19 cellular contexts compared by ENCODE assay signal in the genomic region with DNA sequence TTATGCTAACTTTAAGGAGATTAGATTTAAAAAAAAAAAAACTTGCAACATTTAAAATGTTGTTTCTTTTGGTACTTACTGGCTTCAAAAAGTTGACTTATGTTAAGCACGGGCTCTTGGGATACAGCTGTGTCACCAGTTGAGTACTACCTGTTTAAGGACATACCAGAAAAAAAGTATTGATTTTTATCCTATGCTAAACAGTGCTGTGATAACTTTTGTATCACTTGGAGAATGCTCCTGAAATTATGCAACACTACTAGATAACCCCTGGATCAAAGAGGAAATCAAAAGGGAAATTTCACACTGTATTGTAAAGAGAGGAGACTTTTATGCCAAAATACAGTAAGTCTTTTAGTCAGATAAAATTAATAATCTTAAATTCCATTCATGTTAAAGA.
DNase-seq lines count a peak whose midpoint lies in the region; ATAC-seq and TF ChIP-seq lines count a peak whose summit lies in the region.
"Had no signal": no experiment of that assay in that cellular context is flagged by ENCODE, and none has a peak within 500 bp of the region (broad histone marks: within the 10 kb centered on the region; RNA-seq: fewer than 3 reads in every experiment).

No MANE protein-coding gene starts in this region.

- H3K4me3 Mint-ChIP-seq in GM23338: no peak overlapping the region
- no peak overlapping the region for H3K4me3 Mint-ChIP-seq in endodermal cell
- H3K4me3 Mint-ChIP-seq: B cell; CD4-positive, alpha-beta T cell; CD8-positive, alpha-beta T cell had no signal

- H4K8ac ChIP-seq in mesendoderm (ENCODE audit: low read depth, low read length): no peak overlapping the region

- peaks cover 11% of the 10 kb centered on the region for H3K79me2 ChIP-seq in GM23338 (replicated peaks; ENCODE audit: insufficient read depth)
- peaks cover 3% of the 10 kb centered on the region for H3K79me2 ChIP-seq in mesendoderm (ENCODE audit: control insufficient read depth, insufficient read depth, low read length)

- H2BK15ac ChIP-seq in mesendoderm (replicated peaks; ENCODE audit: low read depth): no peak overlapping the region

- no peak overlapping the region for H3K23ac ChIP-seq in mesendoderm (ENCODE audit: low read length)

- WGBS in endodermal cell (ENCODE audit: insufficient coverage in 1 of 2, insufficient read length in 1 of 2), 2 experiments: 100% methylated on average over 1 of the region's 1 CpG
- WGBS in mesendoderm (ENCODE audit: extremely low coverage, insufficient coverage, low lambda C conversion rate): no CpG with 5 or more reads among the region's 1 CpG

- H2BK120ac ChIP-seq in mesendoderm (ENCODE audit: low read depth, low read length): no peak overlapping the region

- no peak for ATAC-seq in GM23338
- ATAC-seq: A549; CD8-positive, alpha-beta T cell had no signal

- H3K4me3 ChIP-seq in GM23338 (no peak overlapping the region), HUES6 (ENCODE audit: low read depth, low read length) (no peak overlapping the region), endodermal cell (ENCODE audit: low read length) (no peak overlapping the region), mesendoderm (ENCODE audit: low read length) (no peak overlapping the region), left ventricle myocardium inferior (no peak overlapping the region)
- H3K4me3 ChIP-seq: A549; BLaER1 treated with 17β-estradiol and CSF1 and Interleukin-3, amounts not matched to agents 10 nM and 100 nM had no signal

- H3K36me3 Mint-ChIP-seq in GM23338 (ENCODE audit: low read depth) (no peaks in the 10 kb centered on the region), endodermal cell (ENCODE audit: low read depth) (peaks cover 4% of the 10 kb centered on the region)

- no peak overlapping the region for H3K4ac ChIP-seq in mesendoderm (ENCODE audit: low read depth, low read length)

- TF ChIP-seq CTCF in GM23338 (conservative IDR thresholded peaks at IDR 0.05; ENCODE audit: low read depth in 2 of 2): no peak
- TF ChIP-seq CTCF in endodermal cell (conservative IDR thresholded peaks at IDR 0.05): no peak
- no peak for TF ChIP-seq CTCF in left ventricle myocardium inferior (IDR thresholded peaks at IDR 0.05; ENCODE audit: borderline replicate concordance)

- H3K9me3 Mint-ChIP-seq in GM23338 (no peaks in the 10 kb centered on the region), endodermal cell (no peaks in the 10 kb centered on the region)
- H3K9me3 Mint-ChIP-seq: CD4-positive, alpha-beta T cell; CD8-positive, alpha-beta T cell had no signal

- H2BK5ac ChIP-seq in mesendoderm (ENCODE audit: low read length): no peak overlapping the region

- no peak overlapping the region for H3K56ac ChIP-seq in mesendoderm (ENCODE audit: low read length)

- H3K9me3 ChIP-seq in HUES6 (ENCODE audit: control insufficient read depth, insufficient read depth, low read depth, low read length): no peaks in the 10 kb centered on the region
- no peaks in the 10 kb centered on the region for H3K9me3 ChIP-seq in endodermal cell (ENCODE audit: control insufficient read depth, low read length)
- H3K9me3 ChIP-seq in left ventricle myocardium inferior (replicated peaks): no peaks in the 10 kb centered on the region
- H3K9me3 ChIP-seq: A549, Caco-2 had no signal

- H3F3A ChIP-seq in GM23338 (replicated peaks; ENCODE audit: low read depth): no peaks in the 10 kb centered on the region

- H2AK5ac ChIP-seq in mesendoderm (ENCODE audit: low read length): no peak overlapping the region

- H4K5ac ChIP-seq in mesendoderm (ENCODE audit: low read length): no peak overlapping the region

- H3K27me3 Mint-ChIP-seq in GM23338 (ENCODE audit: insufficient read depth, low read depth, poor library complexity) (peaks cover 2% of the 10 kb centered on the region), endodermal cell (ENCODE audit: insufficient read depth) (no peaks in the 10 kb centered on the region)
- H3K27me3 Mint-ChIP-seq: B cell; CD4-positive, alpha-beta T cell had no signal

- H3K9ac ChIP-seq in HUES6 (ENCODE audit: low read length) (no peak overlapping the region), endodermal cell (ENCODE audit: extremely low read depth, low read length, poor library complexity, severe bottlenecking) (no peak overlapping the region), mesendoderm (ENCODE audit: low read length) (no peak overlapping the region)
- H3K9ac ChIP-seq: BLaER1 treated with 17β-estradiol and CSF1 and Interleukin-3, amounts not matched to agents 10 nM and 100 nM had no signal

- H3K4me1 ChIP-seq in GM23338 (ENCODE audit: insufficient read depth) (peaks cover 35% of the 10 kb centered on the region), HUES6 (ENCODE audit: control insufficient read depth, insufficient read depth, low read length) (peaks cover 29% of the 10 kb centered on the region), endodermal cell (ENCODE audit: control insufficient read depth, insufficient read depth, low read length) (peaks cover 11% of the 10 kb centered on the region), mesendoderm (ENCODE audit: control insufficient read depth, low read depth, low read length) (peaks cover 3% of the 10 kb centered on the region), left ventricle myocardium inferior (peaks cover 16% of the 10 kb centered on the region)
- H3K4me1 ChIP-seq: A549; BLaER1 treated with 17β-estradiol and CSF1 and Interleukin-3, amounts not matched to agents 10 nM and 100 nM had no signal

- H3K27ac ChIP-seq in GM23338 (ENCODE audit: low read depth): peak overlapping the region; percentile 75
- H3K27ac ChIP-seq in HUES6 (ENCODE audit: low read depth, low read length): peak overlapping the region; percentile 57; the same call in 1 of the 2 replicates
- H3K27ac ChIP-seq in endodermal cell (ENCODE audit: low read depth, low read length): no peak overlapping the region
- no peak overlapping the region for H3K27ac ChIP-seq in mesendoderm (ENCODE audit: low read depth, low read length)
- H3K27ac ChIP-seq in left ventricle myocardium inferior (replicated peaks): no peak overlapping the region
- H3K27ac ChIP-seq: 22Rv1; A549; BLaER1 treated with 17β-estradiol and CSF1 and Interleukin-3, amounts not matched to agents 10 nM and 100 nM; C4-2B had no signal

- H3K4me1 Mint-ChIP-seq in GM23338: peaks cover 41% of the 10 kb centered on the region
- peaks cover 40% of the 10 kb centered on the region for H3K4me1 Mint-ChIP-seq in endodermal cell

- peak overlapping the region; percentile 51 for H3K18ac ChIP-seq in mesendoderm (ENCODE audit: low read length)

- H3K9me2 ChIP-seq in GM23338 (ENCODE audit: insufficient read depth): no peaks in the 10 kb centered on the region

- DNase-seq in GM23338 (ENCODE audit: low spot score): no peak
- no peak for DNase-seq in endodermal cell
- no peak for DNase-seq in mesendoderm
- no peak for DNase-seq in NK-92 treated with Interleukin-12 subunit alpha and Interleukin-12 subunit beta, amount 100 ng/mL, for 24 hours (lab: John Stamatoyannopoulos, UW)
- no peak for DNase-seq in left ventricle myocardium inferior
- DNase-seq in NCI-H1930 (lab: John Stamatoyannopoulos, UW): no peak
- DNase-seq: AML-193; Caco-2; Calu3; CD4-positive, alpha-beta T cell; CD8-positive, alpha-beta T cell; DMS79 treated with DMSO at 0.1 percent for 48 hours; GF-D8 had no signal

- H3K79me1 ChIP-seq in mesendoderm (ENCODE audit: low read length): no peaks in the 10 kb centered on the region

- no peaks in the 10 kb centered on the region for H3K36me3 ChIP-seq in GM23338 (ENCODE audit: insufficient read depth)
- peaks cover 3% of the 10 kb centered on the region; the same call in 1 of the 2 replicates for H3K36me3 ChIP-seq in HUES6 (ENCODE audit: control insufficient read depth, insufficient read depth, low read length)
- peaks cover 5% of the 10 kb centered on the region for H3K36me3 ChIP-seq in endodermal cell (ENCODE audit: control insufficient read depth, insufficient read depth, low read length)
- H3K36me3 ChIP-seq in mesendoderm (ENCODE audit: control insufficient read depth, insufficient read depth, low read length): no peaks in the 10 kb centered on the region
- peaks cover 5% of the 10 kb centered on the region for H3K36me3 ChIP-seq in left ventricle myocardium inferior

- no peaks in the 10 kb centered on the region for H4K20me1 ChIP-seq in GM23338 (replicated peaks; ENCODE audit: insufficient read depth)

- 0 out of 2 replicates have a peak overlapping the region, but pooled peaks have one; percentile 37 for H3K27ac Mint-ChIP-seq in GM23338
- H3K27ac Mint-ChIP-seq in endodermal cell: peak overlapping the region; percentile 34
- H3K27ac Mint-ChIP-seq: B cell; CD4-positive, alpha-beta T cell; CD8-positive, alpha-beta T cell had no signal

- no peak overlapping the region for H2AFZ ChIP-seq in GM23338

- H3K4me2 ChIP-seq in GM23338: peak overlapping the region; percentile 6
- no peak overlapping the region for H3K4me2 ChIP-seq in mesendoderm (ENCODE audit: low read length)
- H3K4me2 ChIP-seq: A549; BLaER1 treated with 17β-estradiol and CSF1 and Interleukin-3, amounts not matched to agents 10 nM and 100 nM had no signal

- H3K27me3 ChIP-seq in GM23338 (ENCODE audit: insufficient read depth) (no peaks in the 10 kb centered on the region), HUES6 (ENCODE audit: control insufficient read depth, insufficient read depth, low read length) (no peaks in the 10 kb centered on the region), endodermal cell (ENCODE audit: control insufficient read depth, insufficient read depth, low read length, poor library complexity, severe bottlenecking) (peaks cover under 1% of the 10 kb centered on the region), mesendoderm (ENCODE audit: insufficient read depth, low read length, poor library complexity) (no peaks in the 10 kb centered on the region), left ventricle myocardium inferior (ENCODE audit: low read depth) (no peaks in the 10 kb centered on the region)
- H3K27me3 ChIP-seq: BLaER1 treated with 17β-estradiol and CSF1 and Interleukin-3, amounts not matched to agents 10 nM and 100 nM had no signal

- intact Hi-C loops in left ventricle myocardium inferior (cut with micrococcal nuclease): no loop called here

TF ChIP-seq in GM23338, 12 proteins besides CTCF, POLR2A, EP300 and RAD21 (continues in another document):
- TF ChIP-seq JUNB (IDR thresholded peaks at IDR 0.05; ENCODE audit: unreplicated experiment): no peak
- no peak for TF ChIP-seq ZNF331 (CRISPR knock-in tag; IDR thresholded peaks at IDR 0.05; ENCODE audit: low read depth)

Comparison
In these comparisons a context has a peak if more than half of its experiments do, and no peak if none do; other contexts are left out.
1. H3K27ac ChIP-seq: peak in GM23338 (single experiment) and HUES6 (single experiment); none in endodermal cell (single experiment), mesendoderm (single experiment) and left ventricle myocardium inferior (single experiment).